Comparison of ENCODE assay signal across 8 cellular contexts in the genomic region with DNA sequence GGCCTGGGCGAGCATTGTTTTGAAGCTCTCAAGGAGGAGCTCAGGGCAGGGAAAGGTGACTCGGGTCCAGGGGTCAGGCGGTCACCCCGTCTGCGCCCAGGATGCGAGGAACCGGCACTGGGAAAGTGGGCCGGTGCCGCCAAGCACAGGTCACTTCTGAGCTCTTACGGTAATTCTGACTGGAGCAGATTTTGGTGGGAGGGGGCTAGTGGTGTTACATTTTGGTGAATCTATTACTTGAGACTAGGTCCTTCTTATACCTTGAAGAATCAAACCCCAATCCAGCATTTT. TPM values are rescaled to one million over a fixed set of nuclear protein-coding genes. Genes with fewer than 3 reads are reported as not detected.
A peak's percentile ranks its signal among the peaks of the same experiment; 100 is the strongest.
DNase-seq lines count a peak whose midpoint lies in the region; ATAC-seq, FAIRE-seq and TF ChIP-seq lines count a peak whose summit lies in the region.

No MANE protein-coding gene starts in this region.

- TF ChIP-seq CTCF in HCT116 (IDR thresholded peaks at IDR 0.05 in 2 of 3, conservative IDR thresholded peaks at IDR 0.05 in 1 of 3; ENCODE audit: borderline replicate concordance in 1 of 3, insufficient read depth in 1 of 3, low read depth in 2 of 3, low read length in 2 of 3) (no peak), keratinocyte (optimal IDR thresholded peaks at IDR 0.05 in 1 of 3, IDR thresholded peaks at IDR 0.05 in 1 of 3, conservative IDR thresholded peaks at IDR 0.05 in 1 of 3; ENCODE audit: extremely low read depth in 1 of 3, insufficient read depth in 2 of 3, low read length in 3 of 3) (no peak)

- H3K4me3 ChIP-seq in HCT116 (replicated peaks in 1 of 2; ENCODE audit: low read depth in 1 of 2, low read length in 2 of 2) (peak overlapping the region; percentile 92 to 93), keratinocyte (ENCODE audit: control insufficient read depth in 2 of 3, extremely low read depth in 1 of 3, insufficient read depth in 2 of 3, low read depth in 1 of 3, low read length in 3 of 3) (peak overlapping the region; percentile 82 to 99 (median 96))

- H3K79me2 ChIP-seq in HCT116 (ENCODE audit: insufficient read depth, low read length) (peaks cover 15% of the 10 kb centered on the region), keratinocyte (ENCODE audit: control insufficient read depth, insufficient read depth, low read length) (peaks cover 25% of the 10 kb centered on the region)

- dilution Hi-C loops in keratinocyte (cut with MboI; ENCODE audit: extremely low pct_ligation_motif_present, low sequenced_read_pairs) = no loop called here

- intact Hi-C loops in HCT116 (cut with micrococcal nuclease) = no loop called here
- intact Hi-C loops in head of caudate nucleus (cut with DNase I) = loop anchor here (5.0 kb wide), 1 partner anchor 90 kb away; a partner anchor contains a TSS

- no peak for TF ChIP-seq POLR2A in HCT116 (IDR thresholded peaks at IDR 0.05; ENCODE audit: borderline replicate concordance, extremely low read depth, insufficient read depth, insufficient read length)

- no peaks in the 10 kb centered on the region for H3K9me2 ChIP-seq in HCT116 (ENCODE audit: insufficient read depth)

- TF ChIP-seq RAD21 in HCT116 (IDR thresholded peaks at IDR 0.05; ENCODE audit: low read depth) = no peak

- H4K20me1 ChIP-seq in HCT116 (ENCODE audit: insufficient read depth) (no peaks in the 10 kb centered on the region), keratinocyte (ENCODE audit: control insufficient read depth, extremely low read depth, insufficient read depth, low read length) (no peaks in the 10 kb centered on the region)

- H2AFZ ChIP-seq in HCT116 (ENCODE audit: low read depth, low read length, poor library complexity, severe bottlenecking) = no peak overlapping the region
- peak overlapping the region; percentile 83 for H2AFZ ChIP-seq in keratinocyte (ENCODE audit: control insufficient read depth, low read length)

- H3K27me3 ChIP-seq in HCT116 (ENCODE audit: insufficient read depth, low read length) = no peaks in the 10 kb centered on the region
- no peaks in the 10 kb centered on the region for H3K27me3 ChIP-seq in keratinocyte (ENCODE audit: control insufficient read depth, extremely low read depth, insufficient read depth, low read length)

- POLR2A ChIA-PET in HCT116 (lab: Charles Lee) = interaction anchor here (1.2 kb wide), 1 partner anchor 89 kb away, joined by 4 read pairs; a partner anchor contains a TSS

- no peaks in the 10 kb centered on the region for H3K9me3 Mint-ChIP-seq in activated naive CD8-positive, alpha-beta T cell treated with anti-CD3 and anti-CD28 coated beads, Interleukin-2, amount 50 U/mL, for 24 hours

- H3K9me1 ChIP-seq in keratinocyte (ENCODE audit: control insufficient read depth, extremely low read depth, insufficient read depth, low read length) = no peaks in the 10 kb centered on the region

- peak; percentile 55 for ATAC-seq in HCT116
- no peak for ATAC-seq in activated naive CD8-positive, alpha-beta T cell treated with anti-CD3 and anti-CD28 coated beads, Interleukin-2, amount 50 U/mL, for 24 hours

- no peaks in the 10 kb centered on the region for H3K36me3 ChIP-seq in HCT116 (ENCODE audit: control insufficient read depth in 1 of 2, insufficient read depth in 2 of 2, low read length in 2 of 2)
- peaks cover 0 to 2% of the 10 kb centered on the region in 2 experiments for H3K36me3 ChIP-seq in keratinocyte (ENCODE audit: control insufficient read depth in 2 of 2, extremely low read depth in 1 of 2, insufficient read depth in 2 of 2, low read length in 2 of 2)

- in situ Hi-C loops in ACHN (cut with HindIII; ENCODE audit: low pct_ligation_motif_present, low pct_unique_long_range_greater_than_20kb, low sequenced_read_pairs) = no loop called here

- peak; percentile 13 for FAIRE-seq in keratinocyte (lab: Jason Lieb, UNC)

- CTCF ChIA-PET in HCT116 (lab: Charles Lee) = interaction anchor here (0.6 kb wide), 1 partner anchor 137 kb away, joined by 3 read pairs; no protein-coding TSS in a partner anchor

- DNase-seq in ACHN = peak; percentile 23
- DNase-seq in HCT116 (ENCODE audit: low read depth, low spot score) = no peak
- DNase-seq in activated naive CD8-positive, alpha-beta T cell treated with anti-CD3 and anti-CD28 coated beads, Interleukin-2, amount 50 U/mL, for 24 hours = no peak
- no peak for DNase-seq in keratinocyte (ENCODE audit: low read depth, low spot score)
- DNase-seq in superior temporal gyrus (ENCODE audit: extremely low spot score) = peak; percentile 59
- no peak for DNase-seq in inferior parietal cortex (ENCODE audit: extremely low spot score)
- DNase-seq in SHP77 (lab: John Stamatoyannopoulos, UW) = no peak
- DNase-seq in head of caudate nucleus = no peak

- RAD21 ChIA-PET in HCT116 (lab: Charles Lee; ENCODE audit: low non-redundant PET in 1 of 2, low total read pairs in 2 of 2, uncharacterized antibody in 2 of 2, unreplicated experiment in 2 of 2) = no interaction called here

- H3K4me2 ChIP-seq in HCT116 (ENCODE audit: low read length) (peak overlapping the region; percentile 89), keratinocyte (ENCODE audit: control insufficient read depth, extremely low read depth, insufficient read depth, low read depth, low read length) (peak overlapping the region; percentile 92)

- peak overlapping the region; percentile 87 for H3K9ac ChIP-seq in HCT116 (ENCODE audit: low read length)
- peak overlapping the region; percentile 95 for H3K9ac ChIP-seq in keratinocyte (ENCODE audit: control insufficient read depth, extremely low read depth, insufficient read depth, low read length)

- H3K4me1 Mint-ChIP-seq in activated naive CD8-positive, alpha-beta T cell treated with anti-CD3 and anti-CD28 coated beads, Interleukin-2, amount 50 U/mL, for 24 hours = peaks cover 30% of the 10 kb centered on the region

- peak overlapping the region; percentile 85 for H3K4me3 Mint-ChIP-seq in activated naive CD8-positive, alpha-beta T cell treated with anti-CD3 and anti-CD28 coated beads, Interleukin-2, amount 50 U/mL, for 24 hours

- BruUV-seq in HCT116 (replicated peaks; lab: Mats Ljungman, UMichigan) = no TSS peak

- H3K27me3 Mint-ChIP-seq in activated naive CD8-positive, alpha-beta T cell treated with anti-CD3 and anti-CD28 coated beads, Interleukin-2, amount 50 U/mL, for 24 hours = no peaks in the 10 kb centered on the region

- H3K27ac ChIP-seq in HCT116 (ENCODE audit: low read depth, low read length) (peak overlapping the region; percentile 99), keratinocyte (ENCODE audit: control insufficient read depth, insufficient read depth, low read length) (peak overlapping the region; percentile 91)

- peaks cover 10 to 23% of the 10 kb centered on the region in 2 experiments; a peak in 3 of 4 replicates for H3K4me1 ChIP-seq in HCT116 (ENCODE audit: control insufficient read depth in 1 of 2, insufficient read depth in 2 of 2, low read length in 2 of 2)
- H3K4me1 ChIP-seq in keratinocyte (ENCODE audit: control insufficient read depth, extremely low read depth, insufficient read depth, low read length) = peaks cover 11% of the 10 kb centered on the region

- H3K9me3 ChIP-seq in HCT116 (ENCODE audit: control insufficient read depth in 1 of 2, insufficient read depth in 1 of 2, low read depth in 1 of 2, low read length in 2 of 2) (no peaks in the 10 kb centered on the region), keratinocyte (ENCODE audit: control insufficient read depth, low read depth, low read length) (no peaks in the 10 kb centered on the region)

- no peaks in the 10 kb centered on the region for H3K36me3 Mint-ChIP-seq in activated naive CD8-positive, alpha-beta T cell treated with anti-CD3 and anti-CD28 coated beads, Interleukin-2, amount 50 U/mL, for 24 hours (ENCODE audit: low read depth)

- peak overlapping the region; percentile 84 for H3K27ac Mint-ChIP-seq in activated naive CD8-positive, alpha-beta T cell treated with anti-CD3 and anti-CD28 coated beads, Interleukin-2, amount 50 U/mL, for 24 hours

TF ChIP-seq in HCT116, 20 proteins besides CTCF, POLR2A, EP300 and RAD21:
- no peak for TF ChIP-seq TCF7L2 (IDR thresholded peaks at IDR 0.05; ENCODE audit: borderline replicate concordance, extremely low read depth, insufficient read depth, insufficient read length)
- TF ChIP-seq ZFX (IDR thresholded peaks at IDR 0.05) = peak; percentile 88; the same call in 1 of the 2 replicates

RNA-seq across cellular contexts. Expression of a gene that starts 0.6 kb away (rescaled TPM):
- 13.4 TPM for total RNA-seq in HCT116 (2021; ENCODE audit: unreplicated experiment)
- 5.4 and 6.3 TPM in 2 replicates for polyA plus RNA-seq in HCT116 (2012)
- polyA plus RNA-seq in keratinocyte = 10.8 to 16.2 TPM (median 15.5 TPM) in 3 replicates
- 2.5 TPM for polyA plus RNA-seq in keratinocyte (2011; ENCODE audit: low read depth)
- 8.1 and 13.5 TPM in 2 replicates for polyA plus RNA-seq in keratinocyte (2011; cell fraction: cytosol; rRNA removed)
- 15.2 and 18.7 TPM in 2 replicates for polyA plus RNA-seq in keratinocyte (2011; cell fraction: nucleus; rRNA removed)
- polyA plus RNA-seq in keratinocyte (2012; ENCODE audit: low replicate concordance) = 5.2 and 10.5 TPM in 2 replicates
- 8.4 to 24.5 TPM (median 14.5 TPM) in 3 replicates for polyA minus RNA-seq in keratinocyte
- polyA minus RNA-seq in keratinocyte (2011; cell fraction: cytosol; rRNA and poly(A)+ RNA removed) = 18.2 TPM
- 15.9 and 32.6 TPM in 2 replicates for polyA minus RNA-seq in keratinocyte (2011; cell fraction: nucleus; rRNA and poly(A)+ RNA removed)

Comparison
In these comparisons a context has a peak if more than half of its experiments do, and no peak if none do; other contexts are left out.
1. DNase-seq: peak in ACHN (single experiment) and superior temporal gyrus (single experiment); none in HCT116 (single experiment), activated naive CD8-positive, alpha-beta T cell treated with anti-CD3 and anti-CD28 coated beads, Interleukin-2, amount 50 U/mL, for 24 hours (single experiment), keratinocyte (single experiment), inferior parietal cortex (single experiment), SHP77 (0 of 2) and head of caudate nucleus (0 of 42).